1 cellular context compared by ENCODE assay signal in the genomic region with DNA sequence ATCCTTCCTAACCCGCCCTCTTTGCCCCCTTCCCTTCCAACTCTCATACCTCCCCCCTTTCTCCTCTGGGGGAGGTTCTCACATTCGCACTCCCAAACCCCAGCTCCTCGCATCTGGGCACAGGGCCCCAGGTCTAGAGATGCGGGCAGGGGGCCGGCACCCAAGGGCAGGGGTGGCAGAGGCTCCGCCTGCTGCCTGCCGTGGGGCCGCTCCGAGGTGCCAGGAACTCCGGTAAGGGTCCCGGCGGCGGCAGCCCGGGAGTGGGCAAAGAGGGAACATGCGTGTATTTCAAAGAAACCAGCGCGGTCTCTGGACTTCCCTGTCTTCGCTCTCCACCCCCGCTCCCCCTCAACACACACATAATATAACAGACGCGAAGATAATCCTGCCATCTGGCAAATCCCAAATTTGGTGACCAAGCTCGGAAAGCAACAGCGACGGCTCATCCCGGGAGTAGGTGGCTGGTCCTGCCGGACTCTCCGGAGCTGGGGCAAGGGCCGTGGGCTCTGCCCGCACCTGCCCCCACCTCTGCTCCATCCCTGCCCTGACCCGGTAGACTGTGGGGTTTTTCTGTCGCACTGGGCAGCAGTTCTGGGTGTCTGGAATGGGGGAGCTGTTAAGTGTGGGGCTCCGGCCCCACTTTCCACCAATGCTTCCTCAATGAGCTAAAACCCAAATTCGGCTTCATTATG.
TF ChIP-seq lines count a peak whose summit lies in the region.

No MANE protein-coding gene starts in this region.

TF ChIP-seq in IMR-90, 13 proteins besides CTCF, POLR2A, EP300 and RAD21:
- TF ChIP-seq BHLHE40 (IDR thresholded peaks at IDR 0.05; ENCODE audit: low read depth, low read length) (no peak), RCOR1 (IDR thresholded peaks at IDR 0.05; ENCODE audit: insufficient replicate concordance, low read length) (no peak), MAFK (IDR thresholded peaks at IDR 0.05; ENCODE audit: low read depth, low read length) (no peak), CEBPB (IDR thresholded peaks at IDR 0.05; ENCODE audit: low read depth, low read length) (no peak), SMC3 (IDR thresholded peaks at IDR 0.05; ENCODE audit: low read depth, low read length) (no peak), RFX5 (IDR thresholded peaks at IDR 0.05; ENCODE audit: low read depth, low read length) (no peak), MXI1 (IDR thresholded peaks at IDR 0.05; ENCODE audit: borderline replicate concordance, low read depth, low read length) (no peak)
- TF ChIP-seq, protein P1, sequence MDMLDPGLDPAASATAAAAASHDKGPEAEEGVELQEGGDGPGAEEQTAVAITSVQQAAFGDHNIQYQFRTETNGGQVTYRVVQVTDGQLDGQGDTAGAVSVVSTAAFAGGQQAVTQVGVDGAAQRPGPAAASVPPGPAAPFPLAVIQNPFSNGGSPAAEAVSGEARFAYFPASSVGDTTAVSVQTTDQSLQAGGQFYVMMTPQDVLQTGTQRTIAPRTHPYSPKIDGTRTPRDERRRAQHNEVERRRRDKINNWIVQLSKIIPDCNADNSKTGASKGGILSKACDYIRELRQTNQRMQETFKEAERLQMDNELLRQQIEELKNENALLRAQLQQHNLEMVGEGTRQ (IDR thresholded peaks at IDR 0.05; ENCODE audit: low read depth, low read length) = no peak
TF ChIP-seq in IMR-90: peak in this region for 0.
